Comparison of ENCODE assay signal across 9 cellular contexts in the genomic region with DNA sequence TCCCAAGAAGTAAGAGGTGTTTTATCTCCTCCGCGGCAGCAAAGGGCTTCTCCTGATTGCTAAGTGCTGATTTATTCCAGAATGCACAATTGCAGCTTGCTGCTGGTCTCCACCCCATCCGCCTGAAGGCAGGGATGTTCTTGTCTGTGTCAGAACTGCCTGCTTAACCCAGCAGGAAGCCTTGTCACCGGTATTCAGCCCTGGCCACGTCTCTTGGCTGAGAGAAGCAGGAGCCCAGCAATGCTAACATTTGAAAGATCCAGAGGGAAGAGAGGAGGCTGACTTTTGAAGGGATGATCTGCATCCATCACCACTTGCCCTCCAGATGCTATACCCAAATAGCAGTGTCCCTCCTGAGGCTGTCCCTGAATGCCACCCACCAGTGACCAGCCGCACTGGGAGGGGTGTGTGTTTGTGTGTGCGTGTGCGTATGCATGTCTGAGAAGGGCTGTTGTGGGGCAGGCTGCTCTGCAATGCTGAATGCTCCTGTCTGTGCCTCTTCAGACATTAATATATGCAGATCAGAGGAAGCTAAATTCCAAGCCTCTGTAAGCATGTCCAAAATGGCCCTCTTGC. TPM values are rescaled to one million over a fixed set of nuclear protein-coding genes. Genes with fewer than 3 reads are reported as not detected.
DNase-seq lines count a peak whose midpoint lies in the region; ATAC-seq and TF ChIP-seq lines count a peak whose summit lies in the region.
"Had no signal": no experiment of that assay in that cellular context is flagged by ENCODE, and none has a peak within 500 bp of the region (broad histone marks: within the 10 kb centered on the region; RNA-seq: fewer than 3 reads in every experiment).

No MANE protein-coding gene starts in this region.

- no peaks in the 10 kb centered on the region for H3K79me2 ChIP-seq in OCI-LY7 (ENCODE audit: insufficient read depth, low read depth, low read length)

- H2AFZ ChIP-seq in OCI-LY7 (ENCODE audit: low read length), result no peak overlapping the region

- peaks cover 28% of the 10 kb centered on the region for H3K4me1 ChIP-seq in OCI-LY7 (ENCODE audit: insufficient read depth, low read length, poor library complexity, severe bottlenecking)

- ATAC-seq in naive B cell (ENCODE audit: low read depth in 2 of 2), result no peak

- no peaks in the 10 kb centered on the region for H3K36me3 ChIP-seq in OCI-LY7 (ENCODE audit: insufficient read depth, low read length)

- peak overlapping the region; percentile 86 to 99 (median 96) for H3K4me3 Mint-ChIP-seq in naive B cell

- TF ChIP-seq CTCF in OCI-LY7 (conservative IDR thresholded peaks at IDR 0.05; ENCODE audit: low read length), result no peak

- no peaks in the 10 kb centered on the region for H3K9me3 ChIP-seq in OCI-LY7 (ENCODE audit: low read length)

- DNase-seq in AG20443 (ENCODE audit: low spot score) (peak; percentile 41), OCI-LY7 (ENCODE audit: low spot score) (no peak), cerebellum (ENCODE audit: low spot score) (peak; percentile 21), naive B cell (no peak), GM19240 (ENCODE audit: insufficient read length, low spot score) (no peak), DMS53 treated with DMSO at 0.1 percent for 48 hours (lab: John Stamatoyannopoulos, UW; ENCODE audit: unreplicated experiment) (no peak), COLO668 (lab: John Stamatoyannopoulos, UW; ENCODE audit: unreplicated experiment) (no peak), NCI-H510A (lab: John Stamatoyannopoulos, UW) (no peak)

- H3K4me3 ChIP-seq in OCI-LY7 (ENCODE audit: low read depth, low read length, poor library complexity, severe bottlenecking), result no peak overlapping the region

- POLR2A ChIA-PET in OCI-LY7 (lab: Charles Lee), result interaction anchor here (0.6 kb wide), 1 partner anchor 1348 kb away, joined by 3 read pairs; no protein-coding TSS in a partner anchor

- no TSS peak for BruUV-seq in OCI-LY7 (replicated peaks; lab: Mats Ljungman, UMichigan)

- H3K36me3 Mint-ChIP-seq in naive B cell, result no peaks in the 10 kb centered on the region

- CTCF ChIA-PET in OCI-LY7 (lab: Charles Lee; ENCODE audit: unreplicated experiment), result no interaction called here

- H3K4me1 Mint-ChIP-seq in naive B cell, result peaks cover 48 to 80% (median 55%) of the 10 kb centered on the region in 3 donors

- intact Hi-C loops in OCI-LY7 (cut with micrococcal nuclease; ENCODE audit: unreplicated experiment), result no loop called here

- H3K4me2 ChIP-seq in OCI-LY7 (ENCODE audit: low read length), result peak overlapping the region; percentile 18; the same call in 1 of the 2 replicates

- H4K20me1 ChIP-seq in OCI-LY7 (ENCODE audit: insufficient read depth, low read length), result no peaks in the 10 kb centered on the region

- peak overlapping the region in 5 of 6 donors; percentile 86 to 100 (median 98) for H3K27ac Mint-ChIP-seq in naive B cell

- no peak overlapping the region for H3K27ac ChIP-seq in OCI-LY7 (ENCODE audit: low read depth, low read length, poor library complexity, severe bottlenecking)

- H3K27me3 Mint-ChIP-seq in naive B cell, result no peaks in the 10 kb centered on the region

- H3K9me2 ChIP-seq in OCI-LY7 (ENCODE audit: insufficient read depth, low read length), result no peaks in the 10 kb centered on the region

- H3K9me3 Mint-ChIP-seq in naive B cell, result no peaks in the 10 kb centered on the region

RNA-seq across cellular contexts. Expression of gene SCML4, which starts 4.0 kb away (rescaled TPM):
- 0.77 and 1.5 TPM in 2 replicates for total RNA-seq in OCI-LY7 (2014; rRNA removed; shearing (Covaris generic))
- total RNA-seq in OCI-LY7 (2022) (1.7 and 3.0 TPM in 2 replicates), cerebellum (0.73 TPM)
- 10 to 100 TPM; 16.9 to 25.7 (median 18.3) TPM for polyA plus RNA-seq in naive B cell (ENCODE audit: low read depth in 6 of 6)
- total RNA-seq: myocyte had no signal

Comparison
In these comparisons a context has a peak if more than half of its experiments do, and no peak if none do; other contexts are left out.
1. DNase-seq: peak in AG20443 (single experiment) and cerebellum (single experiment); none in OCI-LY7 (single experiment), naive B cell (single experiment), GM19240 (single experiment), DMS53 treated with DMSO at 0.1 percent for 48 hours (single experiment), COLO668 (single experiment) and NCI-H510A (single experiment).